9 cellular contexts compared by ENCODE assay signal in genomic region chr9:124860582-124861341, GRCh38. TPM values are rescaled to one million over a fixed set of nuclear protein-coding genes. Genes with fewer than 3 reads are reported as not detected.
A peak's percentile ranks its signal among the peaks of the same experiment; 100 is the strongest.
DNase-seq lines count a peak whose midpoint lies in the region; ATAC-seq, FAIRE-seq and TF ChIP-seq lines count a peak whose summit lies in the region.
"Had no signal": no experiment of that assay in that cellular context is flagged by ENCODE, and none has a peak within 500 bp of the region (broad histone marks: within the 10 kb centered on the region; RNA-seq: fewer than 3 reads in every experiment).

No MANE protein-coding gene starts in this region.

- intact Hi-C loops in GM12878 (cut with micrococcal nuclease; ENCODE audit: unreplicated experiment) (loop anchor here (5.0 to 10.0 kb wide), 3 partner anchors 382 to 774 kb away; partner anchors contain the start of gene HSPA5), transverse colon (cut with DNase I; ENCODE audit: low total_unique reads) (no loop called here)

- H3K9me3 ChIP-seq in GM12878 (replicated peaks; ENCODE audit: control insufficient read depth, insufficient read depth, low read length) = no peaks in the 10 kb centered on the region
- no peaks in the 10 kb centered on the region for H3K9me3 ChIP-seq in lung (ENCODE audit: control insufficient read depth in 2 of 2, insufficient read depth in 1 of 2, low read length in 1 of 2)
- H3K9me3 ChIP-seq in transverse colon = no peaks in the 10 kb centered on the region

- H3K27ac Mint-ChIP-seq in activated naive CD4-positive, alpha-beta T cell treated with anti-CD3 and anti-CD28 coated beads, Interleukin-2, amount 10 ng/mL, durations not matched to agents 7 days and 5 days = peak overlapping the region; percentile 97

- H3K27ac ChIP-seq in GM12878 (ENCODE audit: control insufficient read depth, insufficient read depth) (peak overlapping the region; percentile 83), lung (ENCODE audit: low read depth in 1 of 2, low read length in 1 of 2) (peak overlapping the region in 1 of 2 donors; percentile 93), transverse colon (peak overlapping the region; percentile 93 to 96 (median 94))

- H3K4me1 ChIP-seq in GM12878 (ENCODE audit: control insufficient read depth, insufficient read depth, low read length) (peaks cover 13% of the 10 kb centered on the region), lung (ENCODE audit: control insufficient read depth in 2 of 2, insufficient read depth in 2 of 2, low read length in 2 of 2) (peaks cover 8 to 11% of the 10 kb centered on the region in 2 donors), transverse colon (peaks cover 13 to 27% (median 21%) of the 10 kb centered on the region in 4 donors)

- no peak for TF ChIP-seq RAD21 in GM12878 (IDR thresholded peaks at IDR 0.05; ENCODE audit: insufficient read depth, low read depth, low read length)

- CTCF ChIA-PET in activated naive CD4-positive, alpha-beta T cell treated with anti-CD3 and anti-CD28 coated beads, Interleukin-2, amount 10 ng/mL, durations not matched to agents 7 days and 5 days (lab: Charles Lee) = interaction anchor here (0.6 to 3.0 kb wide), 9 partner anchors 9 to 265 kb away, joined by 3 to 21 read pairs (median 3); partner anchors contain the start of genes NR6A1 and WDR38
- CTCF ChIA-PET in GM12878 (lab: Yijun Ruan, JAX) = interaction anchor here (0.8 to 26.5 kb wide), 8 partner anchors 8 to 512 kb away, joined by 3 to 575 read pairs (median 8); partner anchors contain the start of genes NR6A1, OLFML2A and WDR38

- SMC1A ChIA-PET in GM12878 (lab: Charles Lee; ENCODE audit: uncharacterized antibody, unreplicated experiment) = interaction anchor here (0.8 to 5.1 kb wide), 7 partner anchors 8 to 367 kb away, joined by 4 to 37 read pairs (median 4); partner anchors contain the start of genes NR6A1 and WDR38

- RAD21 ChIA-PET in GM12878 (lab: Charles Lee; ENCODE audit: unreplicated experiment) = interaction anchor here (0.5 to 4.1 kb wide), 6 partner anchors 9 to 511 kb away, joined by 3 to 29 read pairs (median 8); partner anchors contain the start of gene NR6A1

- H3K9me3 Mint-ChIP-seq in activated naive CD4-positive, alpha-beta T cell treated with anti-CD3 and anti-CD28 coated beads, Interleukin-2, amount 10 ng/mL, durations not matched to agents 7 days and 5 days = no peaks in the 10 kb centered on the region

- H3K79me2 ChIP-seq in GM12878 (ENCODE audit: control insufficient read depth, insufficient read depth, low read length) = peaks cover 40% of the 10 kb centered on the region

- peaks cover 18% of the 10 kb centered on the region for H4K20me1 ChIP-seq in GM12878 (ENCODE audit: control insufficient read depth, insufficient read depth)

- peaks cover 36% of the 10 kb centered on the region for H3K36me3 Mint-ChIP-seq in activated naive CD4-positive, alpha-beta T cell treated with anti-CD3 and anti-CD28 coated beads, Interleukin-2, amount 10 ng/mL, durations not matched to agents 7 days and 5 days

- no peak for FAIRE-seq in GM12878 (lab: Jason Lieb, UNC)

- peaks cover 35% of the 10 kb centered on the region for H3K4me1 Mint-ChIP-seq in activated naive CD4-positive, alpha-beta T cell treated with anti-CD3 and anti-CD28 coated beads, Interleukin-2, amount 10 ng/mL, durations not matched to agents 7 days and 5 days

- BruUV-seq in GM12878 (replicated peaks; lab: Mats Ljungman, UMichigan) = no TSS peak

- no peak for TF ChIP-seq POLR2A in GM12878 (IDR thresholded peaks at IDR 0.05; ENCODE audit: low read depth, low read length)
- no peak for TF ChIP-seq POLR2A in transverse colon (IDR thresholded peaks at IDR 0.05)

- H3K27me3 Mint-ChIP-seq in activated naive CD4-positive, alpha-beta T cell treated with anti-CD3 and anti-CD28 coated beads, Interleukin-2, amount 10 ng/mL, durations not matched to agents 7 days and 5 days = peaks cover 3% of the 10 kb centered on the region

- in situ Hi-C loops in GM12878 (cut with MboI) = loop anchor here (25.0 kb wide), 1 partner anchor 1948 kb away; the partner anchor contains the start of genes RC3H2 and ZBTB6
- in situ Hi-C loops in transverse colon (cut with MboI; ENCODE audit: low pct_ligation_motif_present in 1 of 4, low pct_unique_long_range_greater_than_20kb in 1 of 4, low sequenced_read_pairs in 3 of 4) = no loop called here

- no peak for DNase-seq in activated naive CD4-positive, alpha-beta T cell treated with anti-CD3 and anti-CD28 coated beads, Interleukin-2, amount 10 ng/mL, durations not matched to agents 7 days and 5 days
- DNase-seq in activated naive CD4-positive, alpha-beta T cell (lab: John Stamatoyannopoulos, UW) = no peak
- DNase-seq in GM12878 (ENCODE audit: low read depth, low spot score) (no peak), lung (ENCODE audit: low spot score) (no peak), transverse colon (no peak), NCI-H510A treated with DMSO at 0.1 percent for 48 hours (lab: John Stamatoyannopoulos, UW) (no peak), Ammon's horn (ENCODE audit: low spot score) (no peak), epidermal melanocyte (ENCODE audit: insufficient read length, low spot score) (no peak)
- DNase-seq: EL had no signal

- no peaks in the 10 kb centered on the region for H3K27me3 ChIP-seq in GM12878 (replicated peaks in 1 of 2; ENCODE audit: control insufficient read depth in 2 of 2, insufficient read depth in 2 of 2, low read length in 1 of 2)
- no peaks in the 10 kb centered on the region for H3K27me3 ChIP-seq in lung (ENCODE audit: control insufficient read depth, insufficient read depth)
- no peaks in the 10 kb centered on the region for H3K27me3 ChIP-seq in transverse colon

- under 1% methylated on average over 12 of the region's 12 CpGs for WGBS in GM12878 (ENCODE audit: insufficient coverage, insufficient replicate concordance, low lambda C conversion rate, missing lambda C conversion rate)
- WGBS in lung, 2 donors = 11 to 13% methylated on average over 12 of the region's 12 CpGs
- WGBS in transverse colon (ENCODE audit: low coverage in 1 of 2), 2 donors = 0 to 5% methylated on average over 1 to 12 of the region's 12 CpGs

- H3K9ac ChIP-seq in GM12878 (ENCODE audit: control insufficient read depth, insufficient read depth, low read length) = peak overlapping the region; percentile 99

- no peak for TF ChIP-seq EP300 in GM12878 (IDR thresholded peaks at IDR 0.05; ENCODE audit: borderline replicate concordance in 1 of 2, control insufficient read depth in 1 of 2, low read depth in 2 of 2, low read length in 2 of 2)
- TF ChIP-seq EP300 in transverse colon (IDR thresholded peaks at IDR 0.05; ENCODE audit: low read depth) = no peak

- H3K4me3 ChIP-seq in GM12878 = peak overlapping the region; percentile 95
- H3K4me3 ChIP-seq in lung = peak overlapping the region; percentile 92
- H3K4me3 ChIP-seq in transverse colon = peak overlapping the region; percentile 56 to 91 (median 76)

- no peak overlapping the region for H2AFZ ChIP-seq in GM12878 (ENCODE audit: control insufficient read depth, low read depth, low read length)

- H3K4me2 ChIP-seq in GM12878 (ENCODE audit: control insufficient read depth, insufficient read depth) = peak overlapping the region; percentile 99

- H3K4me3 Mint-ChIP-seq in activated naive CD4-positive, alpha-beta T cell treated with anti-CD3 and anti-CD28 coated beads, Interleukin-2, amount 10 ng/mL, durations not matched to agents 7 days and 5 days = peak overlapping the region; percentile 95

- ATAC-seq in GM12878 (no peak), lung (ENCODE audit: insufficient read depth, low FRiP score) (no peak)

- no peak for TF ChIP-seq CTCF in GM12878 (IDR thresholded peaks at IDR 0.05 in 2 of 3, conservative IDR thresholded peaks at IDR 0.05 in 1 of 3; ENCODE audit: control insufficient read depth in 2 of 3, extremely low read depth in 1 of 3, insufficient read depth in 1 of 3, low read depth in 3 of 3, low read length in 3 of 3)
- TF ChIP-seq CTCF in lung (IDR thresholded peaks at IDR 0.05; ENCODE audit: control extremely low read depth, extremely low read depth) = no peak
- TF ChIP-seq CTCF in transverse colon (IDR thresholded peaks at IDR 0.05) = no peak

- POLR2A ChIA-PET in GM12878 (lab: Charles Lee) = interaction anchor here (0.7 to 3.9 kb wide), 7 partner anchors 12 to 96 kb away, joined by 3 to 92 read pairs (median 6); partner anchors contain the start of genes GOLGA1 and NR6A1

- H3K36me3 ChIP-seq in GM12878 (ENCODE audit: control insufficient read depth in 2 of 2, insufficient read depth in 2 of 2, low read length in 1 of 2) (peaks cover 28 to 30% of the 10 kb centered on the region in 2 experiments; a peak in 3 of 4 replicates), lung (ENCODE audit: control insufficient read depth in 2 of 2, insufficient read depth in 2 of 2, low read length in 2 of 2) (peaks cover 17 to 44% of the 10 kb centered on the region in 2 donors), transverse colon (peaks cover 0 to 32% (median 10%) of the 10 kb centered on the region in 4 donors)

RNA-seq across cellular contexts. Expression of gene RPL35, which starts 1.0 kb away (rescaled TPM):
- total RNA-seq in GM12878 (2013; cell fraction: nucleolus; rRNA removed) = 241 and 243 TPM in 2 replicates
- total RNA-seq in GM12878 (2014; rRNA removed) = 4,617 and 5,922 TPM in 2 replicates
- total RNA-seq in GM12878 (2014; rRNA removed; fragmentation: Illumina TruSeq; extraction: Trizol) = 3,907 and 4,081 TPM in 2 replicates
- total RNA-seq in GM12878 (2021) = 2,572 and 2,695 TPM in 2 replicates
- polyA plus RNA-seq in GM12878 (2011; ENCODE audit: low read depth) = 8,256 TPM
- polyA plus RNA-seq in GM12878 (2011; rRNA removed) = 1,958 and 3,572 TPM in 2 replicates
- polyA plus RNA-seq in GM12878 (2011; cell fraction: cytosol; rRNA removed) = 3,518 and 4,273 TPM in 2 replicates
- polyA plus RNA-seq in GM12878 (2011; cell fraction: nucleus; rRNA removed) = 2,765 and 2,930 TPM in 2 replicates
- 4,228 and 5,722 TPM in 2 replicates for polyA plus RNA-seq in GM12878 (2012)
- polyA plus RNA-seq in GM12878 (2014; fragmentation: Illumina TruSeq; extraction: Trizol) = 1,263 and 3,648 TPM in 2 replicates
- 1,000 to 10,000 TPM; 5,281 to 6,300 TPM for polyA plus RNA-seq in GM12878 (2014; fragmentation: Nextera tagmentation; extraction: Ambion mirVana)
- 5,524 and 8,197 TPM in 2 replicates for polyA plus RNA-seq in GM12878 (2014; rRNA removed)
- 1,000 to 10,000 TPM; 2,862 to 2,907 TPM for polyA plus RNA-seq in GM12878 (2016; fragmentation: Nextera tagmentation; extraction: Ambion mirVana)
- 257 and 484 TPM in 2 replicates for polyA minus RNA-seq in GM12878 (2011; rRNA and poly(A)+ RNA removed)
- polyA minus RNA-seq in GM12878 (2011; cell fraction: cytosol; rRNA and poly(A)+ RNA removed) = 235 and 251 TPM in 2 replicates
- polyA minus RNA-seq in GM12878 (2011; cell fraction: nucleus; rRNA and poly(A)+ RNA removed) = 161 and 224 TPM in 2 replicates
- 1,000 to 10,000 TPM in 1 of 2 donors, 100 to 1,000 TPM in 1; 758 to 1,099 TPM for total RNA-seq in lung
- polyA plus RNA-seq in lung = 1,000 to 10,000 TPM; 2,451 to 5,305 TPM
- total RNA-seq in transverse colon = 1,000 to 10,000 TPM in 3 of 4 donors, 100 to 1,000 TPM in 1; 498 to 3,953 (median 1,382) TPM

RNA-seq across cellular contexts. Expression of gene ARPC5L, which starts 1.2 kb away (rescaled TPM):
- total RNA-seq in GM12878 (2013; cell fraction: nucleolus; rRNA removed) = 19.5 and 22.2 TPM in 2 replicates
- total RNA-seq in GM12878 (2014; rRNA removed) = 62.2 and 63.9 TPM in 2 replicates
- 84.4 and 90.1 TPM in 2 replicates for total RNA-seq in GM12878 (2014; rRNA removed; fragmentation: Illumina TruSeq; extraction: Trizol)
- 93.0 and 98.4 TPM in 2 replicates for total RNA-seq in GM12878 (2021)
- polyA plus RNA-seq in GM12878 (2011; ENCODE audit: low read depth) = 99.7 TPM
- polyA plus RNA-seq in GM12878 (2011; rRNA removed) = 110 and 123 TPM in 2 replicates
- 64.1 and 80.8 TPM in 2 replicates for polyA plus RNA-seq in GM12878 (2011; cell fraction: cytosol; rRNA removed)
- polyA plus RNA-seq in GM12878 (2011; cell fraction: nucleus; rRNA removed) = 44.1 and 61.9 TPM in 2 replicates
- polyA plus RNA-seq in GM12878 (2012) = 75.2 and 105 TPM in 2 replicates
- polyA plus RNA-seq in GM12878 (2014; fragmentation: Illumina TruSeq; extraction: Trizol) = 89.6 and 105 TPM in 2 replicates
- polyA plus RNA-seq in GM12878 (2014; fragmentation: Nextera tagmentation; extraction: Ambion mirVana) = 100 to 1,000 TPM in 1 of 2 experiments, 10 to 100 TPM in 1; 42.3 to 121 TPM
- polyA plus RNA-seq in GM12878 (2014; rRNA removed) = 149 and 150 TPM in 2 replicates
- 100 to 1,000 TPM; 179 to 207 TPM for polyA plus RNA-seq in GM12878 (2016; fragmentation: Nextera tagmentation; extraction: Ambion mirVana)
- polyA minus RNA-seq in GM12878 (2011; rRNA and poly(A)+ RNA removed) = 34.7 and 36.9 TPM in 2 replicates
- 17.0 and 20.1 TPM in 2 replicates for polyA minus RNA-seq in GM12878 (2011; cell fraction: cytosol; rRNA and poly(A)+ RNA removed)
- 10.4 and 23.5 TPM in 2 replicates for polyA minus RNA-seq in GM12878 (2011; cell fraction: nucleus; rRNA and poly(A)+ RNA removed)
- 10 to 100 TPM; 27.6 to 48.5 TPM for total RNA-seq in lung
- polyA plus RNA-seq in lung = 10 to 100 TPM; 46.9 to 64.6 TPM
- 10 to 100 TPM in 3 of 4 donors, 1 to 10 TPM in 1; 9.8 to 37.0 (median 22.8) TPM for total RNA-seq in transverse colon

RNA-seq across cellular contexts. Expression of gene WDR38, which starts 7.5 kb away (rescaled TPM):
- total RNA-seq in GM12878 (2013; cell fraction: nucleolus; rRNA removed) = not detected in 2 replicates
- not detected in 2 replicates for total RNA-seq in GM12878 (2014; rRNA removed)
- total RNA-seq in GM12878 (2014; rRNA removed; fragmentation: Illumina TruSeq; extraction: Trizol) = not detected in 2 replicates
- total RNA-seq in GM12878 (2021) = not detected in 2 replicates
- not detected for polyA plus RNA-seq in GM12878 (2011; ENCODE audit: low read depth)
- polyA plus RNA-seq in GM12878 (2011; rRNA removed) = not detected in 2 replicates
- not detected in 2 replicates for polyA plus RNA-seq in GM12878 (2011; cell fraction: cytosol; rRNA removed)
- not detected in 2 replicates for polyA plus RNA-seq in GM12878 (2011; cell fraction: nucleus; rRNA removed)
- not detected in 2 replicates for polyA plus RNA-seq in GM12878 (2012)
- not detected in 2 replicates for polyA plus RNA-seq in GM12878 (2014; fragmentation: Illumina TruSeq; extraction: Trizol)
- polyA plus RNA-seq in GM12878 (2014; fragmentation: Nextera tagmentation; extraction: Ambion mirVana) = not detected
- polyA plus RNA-seq in GM12878 (2014; rRNA removed) = not detected in 2 replicates
- polyA plus RNA-seq in GM12878 (2016; fragmentation: Nextera tagmentation; extraction: Ambion mirVana) = not detected
- not detected in 2 replicates for polyA minus RNA-seq in GM12878 (2011; rRNA and poly(A)+ RNA removed)
- not detected in 2 replicates for polyA minus RNA-seq in GM12878 (2011; cell fraction: cytosol; rRNA and poly(A)+ RNA removed)
- polyA minus RNA-seq in GM12878 (2011; cell fraction: nucleus; rRNA and poly(A)+ RNA removed) = not detected in 2 replicates
- total RNA-seq in lung = 10 to 100 TPM; 11.4 to 28.9 TPM
- polyA plus RNA-seq in lung = 10 to 100 TPM in 1 of 2 donors, 1 to 10 TPM in 1; 6.0 to 12.8 TPM
- total RNA-seq in transverse colon = not detected

Comparison
In these comparisons a context has a peak if more than half of its experiments do, and no peak if none do; other contexts are left out.
1. RNA of gene WDR38, which starts 7.5 kb away (total RNA-seq): 11.4 to 28.9 TPM in lung; not detected in GM12878 and not detected in transverse colon; every median in the first group is over 10 times any median in the second.
2. Peak in every context shown above with its lines, with median percentiles within 50 percentile points of each other: H3K4me3 ChIP-seq.